Comparison of ENCODE assay signal across 27 cellular contexts in genomic region chr3:77529522-77529921, GRCh38.
"Had no signal": no experiment of that assay in that cellular context is flagged by ENCODE, and none has a peak within 500 bp of the region (broad histone marks: within the 10 kb centered on the region; RNA-seq: fewer than 3 reads in every experiment).

No MANE protein-coding gene starts in this region.

- H3K27me3 Mint-ChIP-seq: dendritic cell treated with granulocyte-macrophage colony-stimulating factor and Interleukin-4, amounts not matched to agents 40 ng/mL and 50 ng/mL, for 4 days; effector memory CD8-positive, alpha-beta T cell had no signal

- H3K27ac Mint-ChIP-seq: dendritic cell treated with granulocyte-macrophage colony-stimulating factor and Interleukin-4, amounts not matched to agents 40 ng/mL and 50 ng/mL, for 4 days; effector memory CD8-positive, alpha-beta T cell; endodermal cell had no signal

- H3K9me3 Mint-ChIP-seq: dendritic cell treated with granulocyte-macrophage colony-stimulating factor and Interleukin-4, amounts not matched to agents 40 ng/mL and 50 ng/mL, for 4 days had no signal

- FAIRE-seq: colon, endothelial cell of umbilical vein had no signal

- H3K4me1 ChIP-seq: colonic mucosa, esophagus muscularis mucosa, esophagus squamous epithelium, foreskin keratinocyte, gastrocnemius medialis, gastroesophageal sphincter, heart left ventricle, heart right ventricle had no signal

- H3K9me3 ChIP-seq: colonic mucosa, gastrocnemius medialis had no signal

- H3K4me3 ChIP-seq: colonic mucosa, coronary artery, dorsolateral prefrontal cortex, esophagus muscularis mucosa, esophagus squamous epithelium, gastrocnemius medialis, gastroesophageal sphincter, heart left ventricle, heart right ventricle had no signal

- H3K4me3 Mint-ChIP-seq: dendritic cell treated with granulocyte-macrophage colony-stimulating factor and Interleukin-4, amounts not matched to agents 40 ng/mL and 50 ng/mL, for 4 days; effector memory CD8-positive, alpha-beta T cell; endodermal cell had no signal

- ATAC-seq: effector memory CD8-positive, alpha-beta T cell; esophagus mucosa; foreskin keratinocyte; gastrocnemius medialis; gastroesophageal sphincter; heart left ventricle; heart right ventricle had no signal

- H3K27ac ChIP-seq: colonic mucosa, epithelial cell of prostate, esophagus muscularis mucosa, esophagus squamous epithelium, foreskin keratinocyte, gastrocnemius medialis, gastroesophageal sphincter, heart left ventricle, heart right ventricle had no signal

- H3K27me3 ChIP-seq: colonic mucosa, dorsolateral prefrontal cortex, esophagus muscularis mucosa, esophagus squamous epithelium, foreskin keratinocyte, gastrocnemius medialis, gastroesophageal sphincter, heart left ventricle, heart right ventricle had no signal

- DNase-seq: colonic mucosa; cortex of kidney; dermis blood vessel endothelial cell; dorsolateral prefrontal cortex; effector CD4-positive, alpha-beta T cell; effector CD8-positive, alpha-beta T cell; effector memory CD4-positive, alpha-beta T cell; effector memory CD8-positive, alpha-beta T cell; endodermal cell; erythroblast; esophagus squamous epithelium; foreskin fibroblast; foreskin keratinocyte; foreskin melanocyte; gastrocnemius medialis; glutamatergic neuron; head of caudate nucleus; heart left ventricle; heart right ventricle had no signal

- H3K36me3 ChIP-seq: colonic mucosa, esophagus muscularis mucosa, esophagus squamous epithelium, gastrocnemius medialis, gastroesophageal sphincter, heart left ventricle, heart right ventricle had no signal
